Comparison of ENCODE assay signal across 15 cellular contexts in the genomic region with DNA sequence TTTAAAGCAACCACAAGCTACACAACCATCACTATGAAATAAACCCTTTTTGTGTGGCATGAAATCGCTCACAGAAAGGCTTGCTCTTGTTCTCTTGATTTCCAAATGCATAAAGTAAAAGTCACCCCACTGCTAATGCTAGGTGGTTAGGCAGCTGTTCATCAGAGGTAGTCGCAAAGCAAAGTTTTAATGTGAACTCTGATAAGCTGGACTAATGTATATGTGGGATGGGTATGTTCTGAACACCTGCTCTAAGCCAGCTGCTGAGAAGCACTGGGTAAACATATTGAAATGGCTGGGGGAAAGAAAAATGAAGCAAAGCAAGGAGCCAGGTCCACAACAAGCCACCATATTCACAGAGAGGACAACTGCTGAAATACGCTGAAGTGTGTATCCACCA.
A peak's percentile ranks its signal among the peaks of the same experiment; 100 is the strongest.
DNase-seq lines count a peak whose midpoint lies in the region; ATAC-seq lines count a peak whose summit lies in the region.
"Had no signal": no experiment of that assay in that cellular context is flagged by ENCODE, and none has a peak within 500 bp of the region (broad histone marks: within the 10 kb centered on the region; RNA-seq: fewer than 3 reads in every experiment).

No MANE protein-coding gene starts in this region.

- no peaks in the 10 kb centered on the region for H3K36me3 ChIP-seq in naive thymus-derived CD4-positive, alpha-beta T cell (ENCODE audit: control insufficient read depth in 2 of 3, insufficient read depth in 3 of 3, low read length in 3 of 3)
- H3K36me3 ChIP-seq in effector memory CD4-positive, alpha-beta T cell (ENCODE audit: control insufficient read depth, insufficient read depth, low read length) = peaks cover 3% of the 10 kb centered on the region
- H3K36me3 ChIP-seq: prostate gland had no signal

- POLR2A ChIA-PET in naive thymus-derived CD4-positive, alpha-beta T cell (lab: Charles Lee) = interaction anchor here (0.7 kb wide), 2 partner anchors 267 to 385 kb away, joined by 3 read pairs; no protein-coding TSS in a partner anchor

- ATAC-seq in naive thymus-derived CD4-positive, alpha-beta T cell = no peak
- ATAC-seq: A549, left lobe of liver had no signal

- peaks cover 19 to 52% (median 33%) of the 10 kb centered on the region in 5 donors for H3K36me3 Mint-ChIP-seq in naive thymus-derived CD4-positive, alpha-beta T cell

- H3K27ac ChIP-seq in naive thymus-derived CD4-positive, alpha-beta T cell (ENCODE audit: low read depth, low read length) = no peak overlapping the region
- H3K27ac ChIP-seq in effector memory CD4-positive, alpha-beta T cell (ENCODE audit: insufficient read depth, low read length, poor library complexity, severe bottlenecking) = no peak overlapping the region
- H3K27ac ChIP-seq: A549, PC-9, prostate gland, testis had no signal

- H3K27ac Mint-ChIP-seq in naive thymus-derived CD4-positive, alpha-beta T cell = peak overlapping the region in 7 of 9 donors; percentile 1 to 72 (median 43)

- no peaks in the 10 kb centered on the region for H3K27me3 Mint-ChIP-seq in naive thymus-derived CD4-positive, alpha-beta T cell

- no peaks in the 10 kb centered on the region for H3K9me3 ChIP-seq in naive thymus-derived CD4-positive, alpha-beta T cell (ENCODE audit: control insufficient read depth in 2 of 3, low read length in 3 of 3)
- no peaks in the 10 kb centered on the region for H3K9me3 ChIP-seq in effector memory CD4-positive, alpha-beta T cell (ENCODE audit: control insufficient read depth, low read length)
- H3K9me3 ChIP-seq: A549, prostate gland, testis had no signal

- DNase-seq in NCI-H510A treated with DMSO at 0.1 percent for 48 hours (lab: John Stamatoyannopoulos, UW) (peak; percentile 22), NCI-H510A (lab: John Stamatoyannopoulos, UW) (no peak), NCI-H748 treated with DMSO at 0.1 percent for 48 hours (lab: John Stamatoyannopoulos, UW) (peak; percentile 64), head of caudate nucleus (no peak), middle frontal gyrus (ENCODE audit: extremely low spot score, low spot score) (no peak)
- peak; percentile 88 for DNase-seq in Jurkat, Clone E6-1 (ENCODE audit: low read depth, low spot score)
- DNase-seq in naive thymus-derived CD4-positive, alpha-beta T cell = no peak
- DNase-seq in effector memory CD4-positive, alpha-beta T cell = no peak
- DNase-seq: activated CD4-positive, alpha-beta T cell treated with anti-CD3 and anti-CD28 coated beads for 1 hour; amniotic stem cell; PC-9; testis had no signal

- H3K4me1 Mint-ChIP-seq in naive thymus-derived CD4-positive, alpha-beta T cell = peaks cover 26 to 86% (median 74%) of the 10 kb centered on the region in 7 donors

- CTCF ChIA-PET in naive thymus-derived CD4-positive, alpha-beta T cell (lab: Charles Lee) = interaction anchor here (0.6 to 0.9 kb wide), 2 partner anchors 48 to 266 kb away, joined by 3 read pairs; no protein-coding TSS in a partner anchor

- H3K4me1 ChIP-seq in naive thymus-derived CD4-positive, alpha-beta T cell (ENCODE audit: control insufficient read depth in 2 of 2, insufficient read depth in 2 of 2, low read length in 2 of 2) = peaks cover 5 to 24% of the 10 kb centered on the region in 2 donors
- peaks cover 6% of the 10 kb centered on the region for H3K4me1 ChIP-seq in effector memory CD4-positive, alpha-beta T cell (ENCODE audit: control insufficient read depth, insufficient read depth, low read length, poor library complexity, severe bottlenecking)
- H3K4me1 ChIP-seq: A549, prostate gland, testis had no signal

- no peaks in the 10 kb centered on the region for H3K27me3 ChIP-seq in naive thymus-derived CD4-positive, alpha-beta T cell (ENCODE audit: control insufficient read depth in 2 of 2, insufficient read depth in 2 of 2, low read length in 2 of 2)
- no peaks in the 10 kb centered on the region for H3K27me3 ChIP-seq in effector memory CD4-positive, alpha-beta T cell (replicated peaks; ENCODE audit: control insufficient read depth, insufficient read depth, low read length, poor library complexity, severe bottlenecking)
- H3K27me3 ChIP-seq: testis had no signal

- peaks cover 0 to 3% (median 0%) of the 10 kb centered on the region in 11 donors for H3K9me3 Mint-ChIP-seq in naive thymus-derived CD4-positive, alpha-beta T cell

- no peak overlapping the region for H3K4me3 Mint-ChIP-seq in naive thymus-derived CD4-positive, alpha-beta T cell

- no peak overlapping the region for H3K4me3 ChIP-seq in Jurkat, Clone E6-1 (ENCODE audit: low read length)
- H3K4me3 ChIP-seq in naive thymus-derived CD4-positive, alpha-beta T cell (ENCODE audit: low read length) = no peak overlapping the region
- no peak overlapping the region for H3K4me3 ChIP-seq in effector memory CD4-positive, alpha-beta T cell (ENCODE audit: insufficient read depth, low read depth, low read length, poor library complexity, severe bottlenecking)
- H3K4me3 ChIP-seq: A549, PC-9, prostate gland, testis had no signal

- intact Hi-C loops in naive thymus-derived CD4-positive, alpha-beta T cell (cut with micrococcal nuclease) = loop anchor here in 1 of 2 donors (2.0 kb wide), 1 partner anchor 15 kb away; no protein-coding TSS in a partner anchor
- intact Hi-C loops in head of caudate nucleus (cut with DNase I) = no loop called here

Comparison
In these comparisons a context has a peak if more than half of its experiments do, and no peak if none do; other contexts are left out.
1. DNase-seq: peak in NCI-H510A treated with DMSO at 0.1 percent for 48 hours (single experiment), Jurkat, Clone E6-1 (single experiment) and NCI-H748 treated with DMSO at 0.1 percent for 48 hours (single experiment); none in NCI-H510A (single experiment), naive thymus-derived CD4-positive, alpha-beta T cell (0 of 9), head of caudate nucleus (0 of 42), middle frontal gyrus (single experiment) and effector memory CD4-positive, alpha-beta T cell (0 of 3).